In the genomic region with DNA sequence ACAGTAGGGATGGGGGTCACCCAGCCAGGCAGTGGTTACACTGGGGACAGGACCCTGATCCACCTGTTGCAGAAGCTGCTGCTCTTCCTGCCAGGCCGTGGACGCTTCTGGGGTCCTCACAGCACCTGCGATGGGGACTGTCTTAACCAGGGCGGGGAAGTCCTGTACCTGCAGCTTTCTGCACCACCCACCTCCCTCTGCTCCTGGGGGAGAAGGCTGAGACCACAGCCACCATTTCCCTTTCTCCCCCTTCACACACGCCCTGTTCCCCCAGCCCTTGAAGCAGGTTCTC, we compare ENCODE assay signal across 17 cellular contexts. TPM values are rescaled to one million over a fixed set of nuclear protein-coding genes. Genes with fewer than 3 reads are reported as not detected.
DNase-seq lines count a peak whose midpoint lies in the region; ATAC-seq and TF ChIP-seq lines count a peak whose summit lies in the region.
"Had no signal": no experiment of that assay in that cellular context is flagged by ENCODE, and none has a peak within 500 bp of the region (broad histone marks: within the 10 kb centered on the region; RNA-seq: fewer than 3 reads in every experiment).

No MANE protein-coding gene starts in this region.

- ATAC-seq in GM21360 (IDR thresholded peaks at IDR 0.05; ENCODE audit: unreplicated experiment): no peak
- no peak for ATAC-seq in right cardiac atrium

- no peak overlapping the region for H3K27ac ChIP-seq in HEK293 (ENCODE audit: extremely low read depth, low read depth, low read length)
- H3K27ac ChIP-seq in endodermal cell (ENCODE audit: low read depth, low read length): no peak overlapping the region
- no peak overlapping the region for H3K27ac ChIP-seq in trophoblast cell (ENCODE audit: low read depth, low read length)
- no peak overlapping the region for H3K27ac ChIP-seq in right cardiac atrium (ENCODE audit: low read length)

- no peaks in the 10 kb centered on the region for H3K79me1 ChIP-seq in trophoblast cell (ENCODE audit: low read length)

- no peak overlapping the region for H3K18ac ChIP-seq in trophoblast cell (ENCODE audit: low read length)

- H2AK5ac ChIP-seq in trophoblast cell (ENCODE audit: low read length): no peak overlapping the region

- no peak overlapping the region for H3K4me2 ChIP-seq in trophoblast cell (ENCODE audit: low read length)

- H4K8ac ChIP-seq in trophoblast cell (ENCODE audit: low read depth, low read length): no peak overlapping the region

- no peaks in the 10 kb centered on the region for H3K4me1 Mint-ChIP-seq in endodermal cell
- H3K4me1 Mint-ChIP-seq: B cell had no signal

- whole genome bisulfite sequencing in endodermal cell (ENCODE audit: insufficient coverage in 1 of 2, insufficient read length in 1 of 2), 2 experiments: 93 to 100% methylated on average over 4 to 5 of the region's 5 CpGs
- no CpG with 5 or more reads among the region's 5 CpGs for WGBS in trophoblast cell (ENCODE audit: extremely low coverage, insufficient coverage, insufficient read length)
- whole genome bisulfite sequencing in right cardiac atrium: 96% methylated on average over 5 of the region's 5 CpGs

- H3K9ac ChIP-seq in endodermal cell (ENCODE audit: extremely low read depth, low read length, poor library complexity, severe bottlenecking) (no peak overlapping the region), trophoblast cell (ENCODE audit: low read length) (peak overlapping the region; percentile 12)

- H3K14ac ChIP-seq in trophoblast cell (ENCODE audit: low read length): no peak overlapping the region

- intact Hi-C loops in right cardiac atrium (cut with DNase I): no loop called here

- H3K4me3 Mint-ChIP-seq in endodermal cell: no peak overlapping the region
- H3K4me3 Mint-ChIP-seq: B cell; CD4-positive, alpha-beta memory T cell had no signal

- H3K9me3 Mint-ChIP-seq in endodermal cell: peaks cover 2% of the 10 kb centered on the region
- H3K9me3 Mint-ChIP-seq: CD4-positive, alpha-beta memory T cell had no signal

- POLR2A ChIA-PET in HEK293 (lab: Yijun Ruan, JAX): no interaction called here

- H3K27ac Mint-ChIP-seq in endodermal cell: peak overlapping the region; percentile 7
- H3K27ac Mint-ChIP-seq: B cell; CD4-positive, alpha-beta memory T cell had no signal

- H3K27me3 ChIP-seq in endodermal cell (ENCODE audit: control insufficient read depth, insufficient read depth, low read length, poor library complexity, severe bottlenecking) (no peaks in the 10 kb centered on the region), trophoblast cell (ENCODE audit: insufficient read depth, low read length) (no peaks in the 10 kb centered on the region), right cardiac atrium (ENCODE audit: control insufficient read depth, insufficient read depth) (no peaks in the 10 kb centered on the region)

- H3K4me1 ChIP-seq in HEK293 (ENCODE audit: control insufficient read depth, insufficient read depth, low read length) (no peaks in the 10 kb centered on the region), endodermal cell (ENCODE audit: control insufficient read depth, insufficient read depth, low read length) (peaks cover 2% of the 10 kb centered on the region), trophoblast cell (ENCODE audit: control insufficient read depth in 1 of 2, insufficient read depth in 2 of 2, low read length in 2 of 2) (peaks cover 15 to 20% of the 10 kb centered on the region in 2 experiments), right cardiac atrium (ENCODE audit: control insufficient read depth, insufficient read depth, low read length) (no peaks in the 10 kb centered on the region)

- H2BK120ac ChIP-seq in trophoblast cell (ENCODE audit: insufficient read depth, low read length, poor library complexity): no peak overlapping the region

- no peak overlapping the region for H2BK5ac ChIP-seq in trophoblast cell (ENCODE audit: low read depth, low read length, poor library complexity)

- H3K9me3 ChIP-seq in HEK293 (ENCODE audit: control insufficient read depth, insufficient read depth, low read depth, low read length) (no peaks in the 10 kb centered on the region), endodermal cell (ENCODE audit: control insufficient read depth, low read length) (no peaks in the 10 kb centered on the region), trophoblast cell (ENCODE audit: insufficient read depth, low read depth, low read length) (peaks cover 13% of the 10 kb centered on the region), right cardiac atrium (ENCODE audit: control insufficient read depth, low read length) (no peaks in the 10 kb centered on the region)

- H4K91ac ChIP-seq in trophoblast cell (ENCODE audit: low read depth, low read length): no peak overlapping the region

- H4K12ac ChIP-seq in trophoblast cell (ENCODE audit: low read depth, low read length): no peak overlapping the region

- H3K36me3 ChIP-seq in HEK293 (ENCODE audit: control insufficient read depth in 2 of 2, insufficient read depth in 1 of 2, low read length in 2 of 2): peaks cover 4 to 22% of the 10 kb centered on the region in 2 experiments; a peak in 2 of 3 replicates
- H3K36me3 ChIP-seq in endodermal cell (ENCODE audit: control insufficient read depth, insufficient read depth, low read length): peaks cover 63% of the 10 kb centered on the region
- peaks cover 25 to 34% of the 10 kb centered on the region in 2 experiments for H3K36me3 ChIP-seq in trophoblast cell (ENCODE audit: control insufficient read depth in 1 of 2, insufficient read depth in 2 of 2, low read length in 2 of 2)

- DNase-seq in endodermal cell (no peak), trophoblast cell (no peak), HT-29 (ENCODE audit: low spot score) (no peak), right cardiac atrium (no peak)
- DNase-seq: C1 segment of cervical spinal cord; Calu3; CD4-positive, alpha-beta memory T cell; COR-L47; DMS53; DMS79 treated with DMSO at 0.1 percent for 48 hours; GF-D8; GOT3; H7; HCEC 1CT had no signal

- H3K36me3 Mint-ChIP-seq in endodermal cell (ENCODE audit: low read depth): peaks cover 63% of the 10 kb centered on the region
- H3K36me3 Mint-ChIP-seq: CD4-positive, alpha-beta memory T cell had no signal

- H3K4me3 ChIP-seq in HEK293 (ENCODE audit: low read depth, low read length) (no peak overlapping the region), endodermal cell (ENCODE audit: low read length) (no peak overlapping the region), trophoblast cell (ENCODE audit: low read depth, low read length) (no peak overlapping the region), right cardiac atrium (ENCODE audit: low read length) (no peak overlapping the region)

- no peak overlapping the region for H3K4ac ChIP-seq in trophoblast cell (ENCODE audit: low read depth, low read length)

- no peak overlapping the region for H3K23ac ChIP-seq in trophoblast cell (ENCODE audit: low read length)

- no peak overlapping the region for H2AFZ ChIP-seq in trophoblast cell (ENCODE audit: insufficient read depth, low read length, poor library complexity)

- H3K79me2 ChIP-seq in trophoblast cell (ENCODE audit: control insufficient read depth, insufficient read depth, low read length, poor library complexity): no peaks in the 10 kb centered on the region

- H2BK12ac ChIP-seq in trophoblast cell (ENCODE audit: low read length): no peak overlapping the region

- CTCF ChIA-PET in HEK293 (lab: Yijun Ruan, JAX): interaction anchor here (0.6 kb wide), 1 partner anchor 81 kb away, joined by 3 read pairs; no protein-coding TSS in a partner anchor

- TF ChIP-seq CTCF in HEK293 (tag by site-specific recombination; IDR thresholded peaks at IDR 0.05): no peak
- TF ChIP-seq CTCF in endodermal cell (conservative IDR thresholded peaks at IDR 0.05): no peak

- no peaks in the 10 kb centered on the region for H3K27me3 Mint-ChIP-seq in endodermal cell (ENCODE audit: insufficient read depth)
- H3K27me3 Mint-ChIP-seq: B cell had no signal

TF ChIP-seq in HEK293, 187 proteins besides CTCF, POLR2A, EP300 and RAD21:
- TF ChIP-seq SCRT1 (tag by site-specific recombination; IDR thresholded peaks at IDR 0.05; ENCODE audit: borderline replicate concordance): peak; percentile 70; the same call in 1 of the 2 replicates
- TF ChIP-seq, protein P1, sequence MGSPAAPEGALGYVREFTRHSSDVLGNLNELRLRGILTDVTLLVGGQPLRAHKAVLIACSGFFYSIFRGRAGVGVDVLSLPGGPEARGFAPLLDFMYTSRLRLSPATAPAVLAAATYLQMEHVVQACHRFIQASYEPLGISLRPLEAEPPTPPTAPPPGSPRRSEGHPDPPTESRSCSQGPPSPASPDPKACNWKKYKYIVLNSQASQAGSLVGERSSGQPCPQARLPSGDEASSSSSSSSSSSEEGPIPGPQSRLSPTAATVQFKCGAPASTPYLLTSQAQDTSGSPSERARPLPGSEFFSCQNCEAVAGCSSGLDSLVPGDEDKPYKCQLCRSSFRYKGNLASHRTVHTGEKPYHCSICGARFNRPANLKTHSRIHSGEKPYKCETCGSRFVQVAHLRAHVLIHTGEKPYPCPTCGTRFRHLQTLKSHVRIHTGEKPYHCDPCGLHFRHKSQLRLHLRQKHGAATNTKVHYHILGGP (tag by site-specific recombination; IDR thresholded peaks at IDR 0.05): no peak
- TF ChIP-seq SCRT2 (tag by site-specific recombination; IDR thresholded peaks at IDR 0.05): peak; percentile 95

RNA-seq across cellular contexts. Expression of gene MRM3, which starts 25.8 kb away (rescaled TPM):
- total RNA-seq in endodermal cell: 10 to 100 TPM; 14.0 to 18.7 TPM
- polyA plus RNA-seq in endodermal cell (2013, experiment 1 of 2): 10.1 TPM
- 10.7 TPM for polyA plus RNA-seq in endodermal cell (2013, experiment 2 of 2)
- 9.8 and 11.1 TPM in 2 replicates for polyA plus RNA-seq in trophoblast cell (2013)
- 22.3 and 26.0 TPM in 2 replicates for total RNA-seq in HT-29 (2014; rRNA removed; shearing (Covaris generic))
- 10 to 100 TPM; 15.6 to 19.2 (median 17.9) TPM for total RNA-seq in right cardiac atrium
- polyA plus RNA-seq in right cardiac atrium: 20.0 TPM

RNA-seq across cellular contexts. Expression of gene GLOD4, which starts 25.9 kb away (rescaled TPM):
- 10 to 100 TPM; 81.6 to 95.1 TPM for total RNA-seq in endodermal cell
- 58.6 TPM for polyA plus RNA-seq in endodermal cell (2013, experiment 1 of 2)
- polyA plus RNA-seq in endodermal cell (2013, experiment 2 of 2): 54.5 TPM
- polyA plus RNA-seq in trophoblast cell (2013): 35.3 and 36.5 TPM in 2 replicates
- total RNA-seq in HT-29 (2014; rRNA removed; shearing (Covaris generic)): 22.8 and 30.5 TPM in 2 replicates
- total RNA-seq in right cardiac atrium: 10 to 100 TPM; 32.4 to 42.9 (median 36.1) TPM
- 23.6 TPM for polyA plus RNA-seq in right cardiac atrium

RNA-seq across cellular contexts. Expression of gene GEMIN4, which starts 55.9 kb away (rescaled TPM):
- total RNA-seq in endodermal cell: 10 to 100 TPM; 30.3 to 36.2 TPM
- polyA plus RNA-seq in endodermal cell (2013, experiment 1 of 2): 27.3 TPM
- polyA plus RNA-seq in endodermal cell (2013, experiment 2 of 2): 24.4 TPM
- 16.2 and 17.2 TPM in 2 replicates for polyA plus RNA-seq in trophoblast cell (2013)
- total RNA-seq in HT-29 (2014; rRNA removed; shearing (Covaris generic)): 34.4 and 35.2 TPM in 2 replicates
- 10 to 100 TPM; 12.5 to 15.7 (median 15.1) TPM for total RNA-seq in right cardiac atrium
- 5.6 TPM for polyA plus RNA-seq in right cardiac atrium
